18 cellular contexts compared by ENCODE assay signal in the genomic region with DNA sequence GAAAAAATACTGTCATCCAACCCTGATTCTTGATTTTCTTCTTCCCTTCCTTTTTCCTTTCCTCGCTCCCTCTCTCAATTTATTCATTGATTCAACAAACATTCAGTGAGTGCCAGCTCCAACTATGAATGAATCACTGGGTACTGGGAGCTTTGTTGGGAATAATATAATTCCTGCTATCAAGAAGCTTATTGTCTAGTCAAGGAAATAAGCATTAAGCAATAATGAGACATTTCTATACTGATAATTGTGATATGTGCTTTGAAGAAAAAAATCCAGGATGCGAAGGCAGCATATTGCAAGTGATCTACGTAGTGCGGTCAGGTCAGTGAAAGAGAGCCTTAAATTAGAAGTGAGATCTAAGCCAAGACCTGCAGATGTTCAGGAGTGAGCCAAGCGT.
A peak's percentile ranks its signal among the peaks of the same experiment; 100 is the strongest.
DNase-seq lines count a peak whose midpoint lies in the region; ATAC-seq and TF ChIP-seq lines count a peak whose summit lies in the region.
"Had no signal": no experiment of that assay in that cellular context is flagged by ENCODE, and none has a peak within 500 bp of the region (broad histone marks: within the 10 kb centered on the region; RNA-seq: fewer than 3 reads in every experiment).

No MANE protein-coding gene starts in this region.

- H3F3A ChIP-seq in GM23338 (replicated peaks; ENCODE audit: low read depth): no peaks in the 10 kb centered on the region; the same call in 1 of the 2 replicates

- peaks cover 35% of the 10 kb centered on the region for H3K4me1 Mint-ChIP-seq in GM23338
- H3K4me1 Mint-ChIP-seq in brain: peaks cover 58% of the 10 kb centered on the region
- H3K4me1 Mint-ChIP-seq in osteocyte (ENCODE audit: unreplicated experiment): peaks cover 48% of the 10 kb centered on the region
- H3K4me1 Mint-ChIP-seq: CD8-positive, alpha-beta memory T cell had no signal

- H3K4me3 Mint-ChIP-seq in GM23338 (no peak overlapping the region), brain (peak overlapping the region in 3 of 5 experiments; percentile 11 to 45 (median 32)), osteocyte (ENCODE audit: unreplicated experiment) (no peak overlapping the region)
- H3K4me3 Mint-ChIP-seq: CD8-positive, alpha-beta memory T cell had no signal

- H3K9me3 Mint-ChIP-seq in GM23338 (no peaks in the 10 kb centered on the region; the same call in 2 of the 3 replicates), brain (peaks cover 0 to 6% (median 3%) of the 10 kb centered on the region in 5 experiments), osteocyte (ENCODE audit: unreplicated experiment) (no peaks in the 10 kb centered on the region)
- H3K9me3 Mint-ChIP-seq: CD8-positive, alpha-beta memory T cell had no signal

- no peaks in the 10 kb centered on the region for H3K79me2 ChIP-seq in GM23338 (replicated peaks; ENCODE audit: insufficient read depth)

- peak overlapping the region; percentile 55 for H3K4me2 ChIP-seq in GM23338

- no peak for TF ChIP-seq CTCF in GM23338 (conservative IDR thresholded peaks at IDR 0.05; ENCODE audit: low read depth in 2 of 2)
- TF ChIP-seq CTCF in brain (conservative IDR thresholded peaks at IDR 0.05): no peak
- no peak for TF ChIP-seq CTCF in right atrium auricular region (IDR thresholded peaks at IDR 0.05)
- no peak for TF ChIP-seq CTCF in osteocyte (IDR thresholded peaks at IDR 0.05)

- ATAC-seq in GM23338 (no peak), HG03108 (IDR thresholded peaks at IDR 0.05; ENCODE audit: unreplicated experiment) (no peak), GM21447 (IDR thresholded peaks at IDR 0.05; ENCODE audit: unreplicated experiment) (no peak)

- no peaks in the 10 kb centered on the region for H3K36me3 ChIP-seq in GM23338 (ENCODE audit: insufficient read depth)
- H3K36me3 ChIP-seq in right atrium auricular region: no peaks in the 10 kb centered on the region

- no peaks in the 10 kb centered on the region; the same call in 1 of the 2 replicates for H3K9me2 ChIP-seq in GM23338 (ENCODE audit: insufficient read depth)

- H3K27me3 ChIP-seq in GM23338 (ENCODE audit: insufficient read depth) (peaks cover 9% of the 10 kb centered on the region; the same call in 1 of the 2 replicates), right atrium auricular region (no peaks in the 10 kb centered on the region)

- DNase-seq in GM23338 (ENCODE audit: low spot score): no peak
- no peak for DNase-seq in right atrium auricular region (ENCODE audit: low spot score)
- DNase-seq in osteocyte (ENCODE audit: extremely low spot score, unreplicated experiment): no peak
- no peak for DNase-seq in hepatic stellate cell (ENCODE audit: low spot score)
- DNase-seq: ACHN; C1 segment of cervical spinal cord; CD8-positive, alpha-beta memory T cell; MM.1S; NCI-H1092; NCI-H1436 treated with DMSO at 0.1 percent for 48 hours; NCI-H2029; NCI-H2171 treated with DMSO at 0.1 percent for 48 hours; NCI-H446; NCI-H69; SIG-M5 had no signal

- peaks cover 5% of the 10 kb centered on the region for H3K27me3 Mint-ChIP-seq in GM23338 (ENCODE audit: insufficient read depth, low read depth, poor library complexity)
- H3K27me3 Mint-ChIP-seq in brain: no peaks in the 10 kb centered on the region
- no peaks in the 10 kb centered on the region for H3K27me3 Mint-ChIP-seq in osteocyte (ENCODE audit: unreplicated experiment)

- peaks cover 38% of the 10 kb centered on the region for H3K4me1 ChIP-seq in GM23338 (ENCODE audit: insufficient read depth)
- peaks cover 0 to 54% of the 10 kb centered on the region in 2 donors for H3K4me1 ChIP-seq in right atrium auricular region

- H3K36me3 Mint-ChIP-seq in GM23338 (ENCODE audit: low read depth) (no peaks in the 10 kb centered on the region; the same call in 2 of the 3 replicates), brain (peaks cover 12% of the 10 kb centered on the region), osteocyte (ENCODE audit: unreplicated experiment) (peaks cover 13% of the 10 kb centered on the region)
- H3K36me3 Mint-ChIP-seq: CD8-positive, alpha-beta memory T cell had no signal

- H3K27ac ChIP-seq in GM23338 (ENCODE audit: low read depth) (no peak overlapping the region), right atrium auricular region (peak overlapping the region; percentile 46 to 81)

- H3K9me3 ChIP-seq in right atrium auricular region: no peaks in the 10 kb centered on the region

- H2AFZ ChIP-seq in GM23338: no peak overlapping the region

- H3K4me3 ChIP-seq in GM23338 (no peak overlapping the region), right atrium auricular region (no peak overlapping the region)

- H4K20me1 ChIP-seq in GM23338 (replicated peaks; ENCODE audit: insufficient read depth): no peaks in the 10 kb centered on the region

- H3K27ac Mint-ChIP-seq in GM23338: no peak overlapping the region
- peak overlapping the region in 2 of 5 experiments; percentile 66 to 76 for H3K27ac Mint-ChIP-seq in brain
- peak overlapping the region; percentile 91 for H3K27ac Mint-ChIP-seq in osteocyte (ENCODE audit: unreplicated experiment)

TF ChIP-seq in GM23338, 12 proteins besides CTCF, POLR2A, EP300 and RAD21 (continues in another document):
- TF ChIP-seq, protein P1, sequence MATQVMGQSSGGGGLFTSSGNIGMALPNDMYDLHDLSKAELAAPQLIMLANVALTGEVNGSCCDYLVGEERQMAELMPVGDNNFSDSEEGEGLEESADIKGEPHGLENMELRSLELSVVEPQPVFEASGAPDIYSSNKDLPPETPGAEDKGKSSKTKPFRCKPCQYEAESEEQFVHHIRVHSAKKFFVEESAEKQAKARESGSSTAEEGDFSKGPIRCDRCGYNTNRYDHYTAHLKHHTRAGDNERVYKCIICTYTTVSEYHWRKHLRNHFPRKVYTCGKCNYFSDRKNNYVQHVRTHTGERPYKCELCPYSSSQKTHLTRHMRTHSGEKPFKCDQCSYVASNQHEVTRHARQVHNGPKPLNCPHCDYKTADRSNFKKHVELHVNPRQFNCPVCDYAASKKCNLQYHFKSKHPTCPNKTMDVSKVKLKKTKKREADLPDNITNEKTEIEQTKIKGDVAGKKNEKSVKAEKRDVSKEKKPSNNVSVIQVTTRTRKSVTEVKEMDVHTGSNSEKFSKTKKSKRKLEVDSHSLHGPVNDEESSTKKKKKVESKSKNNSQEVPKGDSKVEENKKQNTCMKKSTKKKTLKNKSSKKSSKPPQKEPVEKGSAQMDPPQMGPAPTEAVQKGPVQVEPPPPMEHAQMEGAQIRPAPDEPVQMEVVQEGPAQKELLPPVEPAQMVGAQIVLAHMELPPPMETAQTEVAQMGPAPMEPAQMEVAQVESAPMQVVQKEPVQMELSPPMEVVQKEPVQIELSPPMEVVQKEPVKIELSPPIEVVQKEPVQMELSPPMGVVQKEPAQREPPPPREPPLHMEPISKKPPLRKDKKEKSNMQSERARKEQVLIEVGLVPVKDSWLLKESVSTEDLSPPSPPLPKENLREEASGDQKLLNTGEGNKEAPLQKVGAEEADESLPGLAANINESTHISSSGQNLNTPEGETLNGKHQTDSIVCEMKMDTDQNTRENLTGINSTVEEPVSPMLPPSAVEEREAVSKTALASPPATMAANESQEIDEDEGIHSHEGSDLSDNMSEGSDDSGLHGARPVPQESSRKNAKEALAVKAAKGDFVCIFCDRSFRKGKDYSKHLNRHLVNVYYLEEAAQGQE (IDR thresholded peaks at IDR 0.05; ENCODE audit: unreplicated experiment): no peak
- no peak for TF ChIP-seq STAT1 (IDR thresholded peaks at IDR 0.05; ENCODE audit: unreplicated experiment)
- no peak for TF ChIP-seq ZNF331 (CRISPR knock-in tag; IDR thresholded peaks at IDR 0.05; ENCODE audit: low read depth)
- TF ChIP-seq EZH2 (IDR thresholded peaks at IDR 0.05; ENCODE audit: low read depth, unreplicated experiment): no peak
- TF ChIP-seq CREB1 (CRISPR knock-in tag; IDR thresholded peaks at IDR 0.05; ENCODE audit: low read depth): no peak
- TF ChIP-seq JUNB (IDR thresholded peaks at IDR 0.05; ENCODE audit: unreplicated experiment): no peak

Comparison
In these comparisons a context has a peak if more than half of its experiments do, and no peak if none do; other contexts are left out.
1. H3K4me3 Mint-ChIP-seq: peak in brain (3 of 5); none in GM23338 (single experiment) and osteocyte (single experiment).